Comparison of ENCODE assay signal across 26 cellular contexts in genomic region chr12:100324498-100324897, GRCh38. TPM values are rescaled to one million over a fixed set of nuclear protein-coding genes. Genes with fewer than 3 reads are reported as not detected.
DNase-seq lines count a peak whose midpoint lies in the region; ATAC-seq, FAIRE-seq and TF ChIP-seq lines count a peak whose summit lies in the region.
"Had no signal": no experiment of that assay in that cellular context is flagged by ENCODE, and none has a peak within 500 bp of the region (broad histone marks: within the 10 kb centered on the region; RNA-seq: fewer than 3 reads in every experiment).

No MANE protein-coding gene starts in this region.

- no peak for TF ChIP-seq CTCF in breast epithelium (IDR thresholded peaks at IDR 0.05)

- intact Hi-C loops in breast epithelium (cut with DNase I; ENCODE audit: low total_unique reads): no loop called here

- no peaks in the 10 kb centered on the region for H3K4me1 ChIP-seq in breast epithelium
- H3K4me1 ChIP-seq: A549 had no signal

- no peaks in the 10 kb centered on the region for H3K27me3 ChIP-seq in breast epithelium

- H3K27ac ChIP-seq in breast epithelium: no peak overlapping the region
- H3K27ac ChIP-seq: A549 had no signal

- no peak overlapping the region for H3K4me3 ChIP-seq in breast epithelium
- H3K4me3 ChIP-seq: A549 had no signal

- DNase-seq in frontal cortex (ENCODE audit: low spot score in 2 of 2) (no peak), COR-L47 (lab: John Stamatoyannopoulos, UW) (no peak), breast epithelium (ENCODE audit: low spot score in 2 of 2) (no peak)
- DNase-seq: CD4-positive, alpha-beta T cell; DMS53; EL; NCI-H1105; NCI-H1694; NCI-H2081 treated with DMSO at 0.1 percent for 48 hours; NCI-H748 treated with DMSO at 0.1 percent for 48 hours; PC-3; RPMI8226; SHP77 treated with DMSO at 0.1 percent for 48 hours; T-helper 1 cell; T-helper 9 cell had no signal

- TF ChIP-seq POLR2A in breast epithelium (IDR thresholded peaks at IDR 0.05): no peak

- FAIRE-seq in frontal cortex (lab: Jason Lieb, UNC): peak; percentile 10
- FAIRE-seq: A549, GM12892, H1 had no signal

- H3K9me3 ChIP-seq in breast epithelium: no peaks in the 10 kb centered on the region
- H3K9me3 ChIP-seq: A549 had no signal

- ATAC-seq in GM18517 (IDR thresholded peaks at IDR 0.05; ENCODE audit: unreplicated experiment) (peak; percentile 66), GM21529 (IDR thresholded peaks at IDR 0.05; ENCODE audit: unreplicated experiment) (peak; percentile 60), HG03432 (IDR thresholded peaks at IDR 0.05; ENCODE audit: unreplicated experiment) (peak; percentile 46), GM19324 (IDR thresholded peaks at IDR 0.05; ENCODE audit: low FRiP score, unreplicated experiment) (no peak), esophagus mucosa (no peak)
- ATAC-seq: A549, SK-N-SH treated with all-trans-retinoic acid at 6 μM for 48 hours had no signal

- H3K36me3 ChIP-seq in breast epithelium: peaks cover 6% of the 10 kb centered on the region

RNA-seq across cellular contexts. Expression of gene SLC17A8, which starts 32.4 kb away (rescaled TPM):
- total RNA-seq in frontal cortex: 11.0 TPM
- not detected for total RNA-seq in breast epithelium
- not detected for total RNA-seq in esophagus mucosa
- total RNA-seq: CD4-positive, alpha-beta T cell; LHCN-M2; NCI-H460; PC-3 had no signal

RNA-seq across cellular contexts. Expression of gene SCYL2, which starts 57.5 kb away (rescaled TPM):
- 110 TPM for total RNA-seq in frontal cortex
- total RNA-seq in breast epithelium: 10 to 100 TPM; 39.4 to 92.2 (median 53.7) TPM
- 29.3 TPM for total RNA-seq in esophagus mucosa

RNA-seq across cellular contexts. Expression of gene DEPDC4, which starts 57.6 kb away (rescaled TPM):
- 2.4 TPM for total RNA-seq in frontal cortex
- total RNA-seq in breast epithelium: 1 to 10 TPM; 1.3 to 2.3 (median 2.0) TPM
- total RNA-seq in esophagus mucosa: 0.68 TPM

Comparison
In these comparisons a context has a peak if more than half of its experiments do, and no peak if none do; other contexts are left out.
1. ATAC-seq: peak in GM18517 (single experiment), GM21529 (single experiment) and HG03432 (single experiment); none in GM19324 (single experiment) and esophagus mucosa (single experiment).
2. RNA of gene SLC17A8, which starts 32.4 kb away (total RNA-seq): 11.0 TPM in frontal cortex (single experiment); not detected in breast epithelium and not detected in esophagus mucosa (single experiment); every median in the first group is over 10 times any median in the second.